In the genomic region with DNA sequence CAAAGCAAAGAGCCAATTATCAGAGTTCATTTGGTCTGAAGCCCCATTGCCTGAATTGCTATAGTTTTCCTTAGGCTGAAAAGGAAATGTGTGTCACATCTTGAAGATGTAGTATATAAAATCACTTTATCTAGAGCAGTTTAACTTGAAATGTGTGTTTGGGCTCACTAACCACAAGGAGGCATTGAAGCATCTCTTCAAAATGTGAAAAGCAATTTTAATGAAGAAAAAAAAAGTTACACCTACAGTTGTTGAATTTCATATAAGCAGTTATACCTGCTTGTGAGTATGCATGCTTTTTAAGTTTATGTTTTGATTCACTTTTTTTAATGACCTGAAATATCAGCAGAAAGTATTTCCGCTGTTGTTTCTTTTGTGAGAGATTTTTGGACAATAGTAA, we compare ENCODE assay signal across 16 cellular contexts.
A peak's percentile ranks its signal among the peaks of the same experiment; 100 is the strongest.
DNase-seq lines count a peak whose midpoint lies in the region; ATAC-seq and TF ChIP-seq lines count a peak whose summit lies in the region.
"Had no signal": no experiment of that assay in that cellular context is flagged by ENCODE, and none has a peak within 500 bp of the region (broad histone marks: within the 10 kb centered on the region; RNA-seq: fewer than 3 reads in every experiment).

No MANE protein-coding gene starts in this region.

- ATAC-seq in GM21825 (IDR thresholded peaks at IDR 0.05; ENCODE audit: unreplicated experiment): no peak

- no peaks in the 10 kb centered on the region for H3K36me3 ChIP-seq in adipocyte (ENCODE audit: control insufficient read depth, insufficient read depth, low read length, severe bottlenecking)

- H3K4me3 ChIP-seq in AG09309 (ENCODE audit: control insufficient read depth, low read depth, low read length): no peak overlapping the region
- H3K4me3 ChIP-seq in adipocyte (ENCODE audit: low read length): no peak overlapping the region

- no peaks in the 10 kb centered on the region for H3K4me1 Mint-ChIP-seq in endothelial cell (ENCODE audit: unreplicated experiment)

- no peak overlapping the region for H3K9ac ChIP-seq in adipocyte (ENCODE audit: low read length)

- H3K27me3 Mint-ChIP-seq in endothelial cell (ENCODE audit: unreplicated experiment): no peaks in the 10 kb centered on the region
- H3K27me3 Mint-ChIP-seq: CD4-positive, alpha-beta T cell had no signal

- H3K4me1 ChIP-seq in adipocyte (ENCODE audit: control insufficient read depth, insufficient read depth, low read length): no peaks in the 10 kb centered on the region

- no peaks in the 10 kb centered on the region for H3K27me3 ChIP-seq in adipocyte (replicated peaks; ENCODE audit: control insufficient read depth, insufficient read depth, low read length)

- H3K36me3 Mint-ChIP-seq in endothelial cell (ENCODE audit: low read depth, unreplicated experiment): no peaks in the 10 kb centered on the region

- DNase-seq in AG09309 (ENCODE audit: low read depth) (no peak), HT-29 (ENCODE audit: low spot score) (peak; percentile 29), adipocyte (ENCODE audit: low read depth) (peak; percentile 13), glomerular visceral epithelial cell (ENCODE audit: extremely low spot score) (peak; percentile 2), endothelial cell (ENCODE audit: low spot score) (no peak), retina (no peak), activated gamma-delta T cell treated with Interleukin-2 at 50 U/mL for 16 hours (no peak)
- DNase-seq: activated CD4-positive, alpha-beta T cell treated with anti-CD3 and anti-CD28 coated beads, Interleukin-2, amount 10 ng/mL, durations not matched to agents 7 days and 5 days; activated effector memory CD4-positive, alpha-beta T cell treated with Interleukin-2 at 50 U/mL for 16 hours; CD4-positive, alpha-beta T cell; cerebellar nuclear complex; islet precursor cell; NCI-H1930; stimulated activated CD4-positive, alpha-beta T cell treated with anti-CD3 and anti-CD28 coated beads, Interleukin-4, amount 100 ng/mL, for 24 hours; stimulated activated naive CD4-positive, alpha-beta T cell had no signal

- H3K4me3 Mint-ChIP-seq in endothelial cell (ENCODE audit: unreplicated experiment): no peak overlapping the region
- H3K4me3 Mint-ChIP-seq: activated CD4-positive, alpha-beta T cell treated with anti-CD3 and anti-CD28 coated beads, Interleukin-2, amount 10 ng/mL, durations not matched to agents 7 days and 5 days; CD4-positive, alpha-beta T cell had no signal

- TF ChIP-seq CTCF in AG09309 (IDR thresholded peaks at IDR 0.05; ENCODE audit: control insufficient read depth, insufficient read depth, low read depth, low read length, missing control alignments) (peak; percentile 30), endothelial cell (IDR thresholded peaks at IDR 0.05; ENCODE audit: unreplicated experiment) (no peak)

- H3K9me3 Mint-ChIP-seq in endothelial cell (ENCODE audit: unreplicated experiment): no peaks in the 10 kb centered on the region
- H3K9me3 Mint-ChIP-seq: activated CD4-positive, alpha-beta T cell treated with anti-CD3 and anti-CD28 coated beads, Interleukin-2, amount 10 ng/mL, durations not matched to agents 7 days and 5 days; CD4-positive, alpha-beta T cell had no signal

- no peak overlapping the region for H3K27ac Mint-ChIP-seq in endothelial cell (ENCODE audit: unreplicated experiment)
- H3K27ac Mint-ChIP-seq: activated CD4-positive, alpha-beta T cell treated with anti-CD3 and anti-CD28 coated beads, Interleukin-2, amount 10 ng/mL, durations not matched to agents 7 days and 5 days; CD4-positive, alpha-beta T cell had no signal

- H3K9me3 ChIP-seq in adipocyte (ENCODE audit: control insufficient read depth, low read length): no peaks in the 10 kb centered on the region

Comparison
In these comparisons a context has a peak if more than half of its experiments do, and no peak if none do; other contexts are left out.
1. DNase-seq: peak in HT-29 (single experiment), adipocyte (single experiment) and glomerular visceral epithelial cell (single experiment); none in AG09309 (single experiment), endothelial cell (single experiment), retina (single experiment) and activated gamma-delta T cell treated with Interleukin-2 at 50 U/mL for 16 hours (single experiment).